ENCODE assay signal across 1 cellular context in genomic region chr2:222707102-222707688, GRCh38.
TF ChIP-seq lines count a peak whose summit lies in the region.

No MANE protein-coding gene starts in this region.

TF ChIP-seq in SK-N-SH, 30 proteins besides CTCF, POLR2A, EP300 and RAD21 (continued from another document):
- TF ChIP-seq NRF1 (IDR thresholded peaks at IDR 0.05; ENCODE audit: low read depth, low read length) (no peak), PBX3 (IDR thresholded peaks at IDR 0.05) (no peak), GATA2 (CRISPR knock-in tag; IDR thresholded peaks at IDR 0.05) (no peak), USF1 (IDR thresholded peaks at IDR 0.05; ENCODE audit: borderline replicate concordance, low read depth) (no peak), SIN3A (IDR thresholded peaks at IDR 0.05; ENCODE audit: borderline replicate concordance, low read depth, low read length) (no peak), FOXJ3 (CRISPR knock-in tag; IDR thresholded peaks at IDR 0.05) (no peak), TEAD4 (IDR thresholded peaks at IDR 0.05; ENCODE audit: borderline replicate concordance, insufficient read depth) (no peak), NFIC (IDR thresholded peaks at IDR 0.05; ENCODE audit: borderline replicate concordance) (no peak), MAX (IDR thresholded peaks at IDR 0.05; ENCODE audit: low read depth) (no peak), GABPA (IDR thresholded peaks at IDR 0.05; ENCODE audit: low read depth) (no peak), TCF12 (IDR thresholded peaks at IDR 0.05) (no peak), FOXM1 (IDR thresholded peaks at IDR 0.05; ENCODE audit: low read depth) (no peak)
